Comparison of ENCODE assay signal across 25 cellular contexts in genomic region chr9:95012902-95013301, GRCh38.
DNase-seq lines count a peak whose midpoint lies in the region; ATAC-seq and TF ChIP-seq lines count a peak whose summit lies in the region.
"Had no signal": no experiment of that assay in that cellular context is flagged by ENCODE, and none has a peak within 500 bp of the region (broad histone marks: within the 10 kb centered on the region; RNA-seq: fewer than 3 reads in every experiment).

No MANE protein-coding gene starts in this region.

- H3K9me1 ChIP-seq in IMR-90 (ENCODE audit: insufficient read depth, low read length): peaks cover 28% of the 10 kb centered on the region

- TF ChIP-seq RAD21 in IMR-90 (IDR thresholded peaks at IDR 0.05; ENCODE audit: low read length): no peak

- no peak overlapping the region for H3K4ac ChIP-seq in IMR-90 (ENCODE audit: low read depth, low read length)

- H3K27ac Mint-ChIP-seq in chondrocyte (ENCODE audit: unreplicated experiment) (peak overlapping the region; percentile 43), mesothelial cell of epicardium (peak overlapping the region; percentile 30), immature natural killer cell (no peak overlapping the region)
- H3K27ac Mint-ChIP-seq in naive thymus-derived CD8-positive, alpha-beta T cell: no peak overlapping the region
- H3K27ac Mint-ChIP-seq: activated B cell treated with CpG ODN at 0.5 μM for 24 hours; activated T-cell treated with anti-CD3 and anti-CD28 coated beads, Interleukin-2, amount 50 U/mL, for 72 hours; CD4-positive, alpha-beta T cell; dendritic cell treated with granulocyte-macrophage colony-stimulating factor and Interleukin-4, amounts not matched to agents 40 ng/mL and 50 ng/mL, for 4 days had no signal

- H4K8ac ChIP-seq in IMR-90 (ENCODE audit: low read depth in 2 of 2, low read length in 2 of 2): no peak overlapping the region

- no peak overlapping the region for H2BK20ac ChIP-seq in IMR-90 (ENCODE audit: low read depth, low read length)

- H2BK15ac ChIP-seq in IMR-90 (ENCODE audit: low read depth, low read length): no peak overlapping the region

- H3F3A ChIP-seq in smooth muscle cell (ENCODE audit: low read depth): peaks cover 41% of the 10 kb centered on the region

- dilution Hi-C loops in IMR-90 (cut with HindIII; ENCODE audit: low sequenced_read_pairs, unreplicated experiment): no loop called here

- peaks cover 27 to 66% of the 10 kb centered on the region in 2 experiments for H3K79me1 ChIP-seq in IMR-90 (ENCODE audit: low read depth in 1 of 2, low read length in 2 of 2)

- H2AK5ac ChIP-seq in IMR-90 (ENCODE audit: low read depth, low read length): no peak overlapping the region

- no peak overlapping the region for H2AK9ac ChIP-seq in IMR-90 (replicated peaks; ENCODE audit: low read depth, low read length, poor library complexity)

- TF ChIP-seq POLR2A in IMR-90 (IDR thresholded peaks at IDR 0.05; ENCODE audit: low read depth, low read length): no peak

- in situ Hi-C loops in IMR-90 (cut with MboI; ENCODE audit: low sequenced_read_pairs): no loop called here

- no TSS peak for BruUV-seq in IMR-90 (replicated peaks; lab: Mats Ljungman, UMichigan)

- H3K36me3 ChIP-seq in IMR-90 (ENCODE audit: control insufficient read depth, insufficient read depth, low read length): peaks cover 34% of the 10 kb centered on the region
- H3K36me3 ChIP-seq in smooth muscle cell (ENCODE audit: low read depth): no peaks in the 10 kb centered on the region

- no peak overlapping the region for H3K14ac ChIP-seq in IMR-90 (replicated peaks; ENCODE audit: low read depth, low read length)

- no peak overlapping the region for H3K4me3 Mint-ChIP-seq in chondrocyte (ENCODE audit: unreplicated experiment)
- no peak overlapping the region for H3K4me3 Mint-ChIP-seq in mesothelial cell of epicardium
- no peak overlapping the region for H3K4me3 Mint-ChIP-seq in immature natural killer cell
- no peak overlapping the region for H3K4me3 Mint-ChIP-seq in naive thymus-derived CD8-positive, alpha-beta T cell
- H3K4me3 Mint-ChIP-seq: activated B cell treated with CpG ODN at 0.5 μM for 24 hours; activated T-cell treated with anti-CD3 and anti-CD28 coated beads, Interleukin-2, amount 50 U/mL, for 72 hours; CD4-positive, alpha-beta T cell; central memory CD8-positive, alpha-beta T cell; dendritic cell treated with granulocyte-macrophage colony-stimulating factor and Interleukin-4, amounts not matched to agents 40 ng/mL and 50 ng/mL, for 4 days had no signal

- H3K56ac ChIP-seq in IMR-90 (ENCODE audit: extremely low read depth, insufficient read depth, low read length): no peak overlapping the region

- peaks cover 21% of the 10 kb centered on the region for H3K4me1 ChIP-seq in IMR-90 (ENCODE audit: control insufficient read depth, insufficient read depth, low read length)
- peaks cover 1% of the 10 kb centered on the region for H3K4me1 ChIP-seq in smooth muscle cell (ENCODE audit: low read depth)

- ATAC-seq in IMR-90 (ENCODE audit: low read depth): no peak
- no peak for ATAC-seq in naive thymus-derived CD8-positive, alpha-beta T cell
- ATAC-seq: activated T-cell treated with anti-CD3 and anti-CD28 coated beads, Interleukin-2, amount 50 U/mL, for 72 hours; body of pancreas; left lobe of liver had no signal

- peaks cover 94% of the 10 kb centered on the region for H3K79me2 ChIP-seq in smooth muscle cell (ENCODE audit: low read depth)

- DNase-seq in IMR-90 (no peak), chondrocyte (ENCODE audit: low spot score) (no peak), mesothelial cell of epicardium (ENCODE audit: low spot score in 2 of 2, unreplicated experiment in 2 of 2) (no peak), smooth muscle cell (lab: John Stamatoyannopoulos, UW; ENCODE audit: unreplicated experiment) (no peak), immature natural killer cell (no peak)
- DNase-seq in activated T-cell treated with anti-CD3 and anti-CD28 coated beads, Interleukin-2, amount 50 U/mL, for 48 hours: no peak
- no peak for DNase-seq in stimulated activated CD4-positive, alpha-beta T cell treated with anti-CD3 and anti-CD28 coated beads, Interleukin-4, amount 100 ng/mL, for 1 hour
- no peak for DNase-seq in naive thymus-derived CD8-positive, alpha-beta T cell
- DNase-seq: activated B cell treated with CpG ODN at 0.5 μM for 24 hours; activated CD4-positive, alpha-beta T cell treated with anti-CD3 and anti-CD28 coated beads, Interleukin-2, amount 50 U/mL, for 1 hour; activated naive CD4-positive, alpha-beta T cell; activated T-cell treated with anti-CD3 and anti-CD28 coated beads, Interleukin-2, amount 50 U/mL, for 72 hours; body of pancreas; CD4-positive, alpha-beta T cell; HCEC 1CT; mesenchymal stem cell; NCI-H146; NCI-H2107; NCI-H345; SJCRH30; stimulated activated naive CD4-positive, alpha-beta T cell treated with Interleukin-2 at 50 U/mL for 16 hours had no signal

- no peak overlapping the region for H3K9ac ChIP-seq in IMR-90 (ENCODE audit: low read depth, low read length)
- H3K9ac ChIP-seq in smooth muscle cell (ENCODE audit: low read depth): no peak overlapping the region

- H3K9me3 Mint-ChIP-seq in chondrocyte (ENCODE audit: low read depth): no peaks in the 10 kb centered on the region
- no peaks in the 10 kb centered on the region for H3K9me3 Mint-ChIP-seq in mesothelial cell of epicardium
- H3K9me3 Mint-ChIP-seq in immature natural killer cell: no peaks in the 10 kb centered on the region
- no peaks in the 10 kb centered on the region for H3K9me3 Mint-ChIP-seq in naive thymus-derived CD8-positive, alpha-beta T cell
- H3K9me3 Mint-ChIP-seq: activated B cell treated with CpG ODN at 0.5 μM for 24 hours; activated T-cell treated with anti-CD3 and anti-CD28 coated beads, Interleukin-2, amount 50 U/mL, for 72 hours; CD4-positive, alpha-beta T cell; central memory CD8-positive, alpha-beta T cell; dendritic cell treated with granulocyte-macrophage colony-stimulating factor and Interleukin-4, amounts not matched to agents 40 ng/mL and 50 ng/mL, for 4 days had no signal

- H2BK5ac ChIP-seq in IMR-90 (ENCODE audit: low read depth, low read length, poor library complexity, severe bottlenecking): peak overlapping the region; percentile 11

- H4K91ac ChIP-seq in IMR-90 (ENCODE audit: insufficient read depth, low read depth, low read length): no peak overlapping the region

- H3K27me3 ChIP-seq in IMR-90 (ENCODE audit: control insufficient read depth, insufficient read depth, low read length) (no peaks in the 10 kb centered on the region), smooth muscle cell (ENCODE audit: low read depth) (no peaks in the 10 kb centered on the region)
- H3K27me3 ChIP-seq: body of pancreas, SJCRH30 had no signal

- H2BK120ac ChIP-seq in IMR-90 (ENCODE audit: low read depth, low read length): no peak overlapping the region

- intact Hi-C loops in IMR-90 (cut with micrococcal nuclease): no loop called here

- no peak overlapping the region for H3K23ac ChIP-seq in IMR-90 (ENCODE audit: low read depth, low read length)

- CTCF ChIA-PET in IMR-90 (lab: Yijun Ruan, JAX): no interaction called here

- H3K4me1 Mint-ChIP-seq in chondrocyte (ENCODE audit: low read depth): peaks cover 74% of the 10 kb centered on the region
- H3K4me1 Mint-ChIP-seq in mesothelial cell of epicardium: peaks cover 25% of the 10 kb centered on the region
- no peaks in the 10 kb centered on the region for H3K4me1 Mint-ChIP-seq in immature natural killer cell
- H3K4me1 Mint-ChIP-seq in naive thymus-derived CD8-positive, alpha-beta T cell: no peaks in the 10 kb centered on the region
- H3K4me1 Mint-ChIP-seq: activated B cell treated with CpG ODN at 0.5 μM for 24 hours; central memory CD8-positive, alpha-beta T cell had no signal

- H2AFZ ChIP-seq in IMR-90 (replicated peaks; ENCODE audit: low read length, poor library complexity) (no peak overlapping the region), smooth muscle cell (ENCODE audit: low read depth) (no peak overlapping the region)

- WGBS in IMR-90 (ENCODE audit: extremely low coverage in 2 of 2, insufficient read length in 1 of 2), 2 experiments: no CpG with 5 or more reads among the region's 3 CpGs
- 85% methylated on average over 3 of the region's 3 CpGs for WGBS in smooth muscle cell (ENCODE audit: low lambda C conversion rate)

- H3K4me2 ChIP-seq in IMR-90 (ENCODE audit: low read depth, low read length): no peak overlapping the region
- H3K4me2 ChIP-seq in smooth muscle cell: no peak overlapping the region

- H3K27ac ChIP-seq in IMR-90 (ENCODE audit: insufficient read depth, low read length) (no peak overlapping the region), smooth muscle cell (ENCODE audit: low read depth) (peak overlapping the region; percentile 97)
- H3K27ac ChIP-seq: SJCRH30 had no signal

- H3K18ac ChIP-seq in IMR-90 (ENCODE audit: low read depth, low read length): no peak overlapping the region

- H4K5ac ChIP-seq in IMR-90 (ENCODE audit: low read depth, low read length): no peak overlapping the region

- H3K27me3 Mint-ChIP-seq in chondrocyte (ENCODE audit: low read depth): no peaks in the 10 kb centered on the region
- no peaks in the 10 kb centered on the region for H3K27me3 Mint-ChIP-seq in mesothelial cell of epicardium (ENCODE audit: low read depth)
- H3K27me3 Mint-ChIP-seq in immature natural killer cell (ENCODE audit: low read depth in 3 of 3): peaks cover 0 to 3% (median 2%) of the 10 kb centered on the region in 3 donors
- H3K27me3 Mint-ChIP-seq in naive thymus-derived CD8-positive, alpha-beta T cell: no peaks in the 10 kb centered on the region
- H3K27me3 Mint-ChIP-seq: activated B cell treated with CpG ODN at 0.5 μM for 24 hours; CD4-positive, alpha-beta T cell; central memory CD8-positive, alpha-beta T cell had no signal

- peaks cover 31% of the 10 kb centered on the region for H3K36me3 Mint-ChIP-seq in chondrocyte (ENCODE audit: low read depth)
- peaks cover 9% of the 10 kb centered on the region for H3K36me3 Mint-ChIP-seq in mesothelial cell of epicardium
- H3K36me3 Mint-ChIP-seq in immature natural killer cell: peaks cover 4 to 22% (median 6%) of the 10 kb centered on the region in 3 donors
- H3K36me3 Mint-ChIP-seq in naive thymus-derived CD8-positive, alpha-beta T cell: peaks cover 0 to 13% (median 6%) of the 10 kb centered on the region in 3 donors

- H4K20me1 ChIP-seq in IMR-90 (ENCODE audit: insufficient read depth, low read length) (peaks cover 13% of the 10 kb centered on the region; the same call in 1 of the 2 replicates), smooth muscle cell (ENCODE audit: low read depth) (no peaks in the 10 kb centered on the region)

- POLR2A ChIA-PET in IMR-90 (lab: Charles Lee; ENCODE audit: unreplicated experiment): interaction anchor here (0.9 kb wide), 1 partner anchor 109 kb away, joined by 4 read pairs; no protein-coding TSS in a partner anchor
- POLR2A ChIA-PET in naive thymus-derived CD8-positive, alpha-beta T cell (lab: Charles Lee): no interaction called here

- H3K4me3 ChIP-seq in IMR-90 (ENCODE audit: insufficient read depth, low read depth, low read length): no peak overlapping the region
- H3K4me3 ChIP-seq in smooth muscle cell: no peak overlapping the region
- H3K4me3 ChIP-seq: body of pancreas, SJCRH30, skin epidermis had no signal

- H3K9me3 ChIP-seq in IMR-90 (ENCODE audit: control insufficient read depth, insufficient read depth, low read length) (no peaks in the 10 kb centered on the region), smooth muscle cell (replicated peaks; ENCODE audit: low read depth) (no peaks in the 10 kb centered on the region)
- H3K9me3 ChIP-seq: body of pancreas, SJCRH30 had no signal

- no peak for TF ChIP-seq CTCF in IMR-90 (conservative IDR thresholded peaks at IDR 0.05; ENCODE audit: low read depth, low read length)
- no peak for TF ChIP-seq CTCF in chondrocyte (IDR thresholded peaks at IDR 0.05)
- TF ChIP-seq CTCF in mesothelial cell of epicardium (IDR thresholded peaks at IDR 0.05; ENCODE audit: unreplicated experiment): no peak
- no peak for TF ChIP-seq CTCF in smooth muscle cell (IDR thresholded peaks at IDR 0.05; ENCODE audit: borderline replicate concordance, insufficient read depth, poor library complexity, severe bottlenecking)

Comparison
In these comparisons a context has a peak if more than half of its experiments do, and no peak if none do; other contexts are left out.
1. H3K27ac Mint-ChIP-seq: peak in chondrocyte (single experiment) and mesothelial cell of epicardium (single experiment); none in immature natural killer cell (0 of 6) and naive thymus-derived CD8-positive, alpha-beta T cell (0 of 10).